ENCODE assay signal across 11 cellular contexts in the genomic region with DNA sequence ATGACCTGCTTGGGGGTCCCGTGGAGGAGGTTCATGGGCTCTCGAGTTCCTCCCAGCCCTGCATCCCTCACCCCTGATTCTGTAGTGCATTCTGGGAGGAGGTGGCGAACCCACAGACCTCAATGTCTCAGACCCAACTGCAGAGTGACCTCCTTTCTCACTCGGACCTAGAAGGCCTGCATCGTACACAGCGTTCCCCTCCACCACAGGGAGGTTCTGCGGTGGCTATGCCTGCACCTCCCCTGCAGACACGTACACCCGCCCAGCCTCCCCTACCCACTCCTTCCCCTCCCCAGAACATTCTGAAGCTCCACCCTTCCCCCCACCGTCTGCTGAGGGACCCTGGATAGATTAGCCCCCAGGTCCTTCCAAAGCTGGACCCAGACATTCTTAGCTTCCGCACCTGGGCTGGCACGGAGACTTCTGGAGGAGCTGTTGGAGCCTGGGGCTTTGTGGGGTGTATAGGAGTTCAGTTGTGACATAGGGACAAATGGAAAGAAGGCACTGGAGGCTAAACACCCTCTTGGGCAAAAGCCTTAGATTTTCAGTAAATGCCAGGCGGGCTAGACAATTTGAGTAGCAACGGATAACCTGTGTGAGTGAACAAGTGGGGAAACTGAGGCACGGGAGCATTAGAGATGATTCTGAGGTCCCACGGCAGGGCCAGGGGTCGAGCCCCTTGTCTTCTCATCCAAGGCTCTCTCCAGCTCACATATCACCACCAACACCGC. TPM values are rescaled to one million over a fixed set of nuclear protein-coding genes. Genes with fewer than 3 reads are reported as not detected.
A peak's percentile ranks its signal among the peaks of the same experiment; 100 is the strongest.
DNase-seq lines count a peak whose midpoint lies in the region; TF ChIP-seq lines count a peak whose summit lies in the region.
"Had no signal": no experiment of that assay in that cellular context is flagged by ENCODE, and none has a peak within 500 bp of the region (broad histone marks: within the 10 kb centered on the region; RNA-seq: fewer than 3 reads in every experiment).

No MANE protein-coding gene starts in this region.

- H3K27me3 Mint-ChIP-seq in endodermal cell (ENCODE audit: insufficient read depth): no peaks in the 10 kb centered on the region
- H3K27me3 Mint-ChIP-seq in progenitor cell of endocrine pancreas: no peaks in the 10 kb centered on the region

- H3K4me2 ChIP-seq in GM23248 (ENCODE audit: unreplicated experiment): peak overlapping the region; percentile 65

- 38 to 39% methylated on average over 12 to 18 of the region's 18 CpGs for WGBS in GM23248 (ENCODE audit: low coverage in 1 of 2, low lambda C conversion rate in 2 of 2, missing lambda C conversion rate in 2 of 2), 2 experiments
- 70 to 85% methylated on average over 15 to 18 of the region's 18 CpGs for WGBS in endodermal cell (ENCODE audit: insufficient coverage in 1 of 2, insufficient read length in 1 of 2), 2 experiments

- H3K4me1 ChIP-seq in GM23248 (ENCODE audit: insufficient read depth): no peaks in the 10 kb centered on the region
- no peaks in the 10 kb centered on the region for H3K4me1 ChIP-seq in SJSA1 (replicated peaks)
- no peaks in the 10 kb centered on the region for H3K4me1 ChIP-seq in endodermal cell (ENCODE audit: control insufficient read depth, insufficient read depth, low read length)

- in situ Hi-C loops in GM23248 (cut with MboI): no loop called here

- no peak overlapping the region for H3K27ac Mint-ChIP-seq in endodermal cell
- H3K27ac Mint-ChIP-seq in progenitor cell of endocrine pancreas: no peak overlapping the region

- H3K9ac ChIP-seq in GM23248: no peak overlapping the region
- H3K9ac ChIP-seq in endodermal cell (ENCODE audit: extremely low read depth, low read length, poor library complexity, severe bottlenecking): no peak overlapping the region

- no peaks in the 10 kb centered on the region for H3K79me2 ChIP-seq in GM23248 (ENCODE audit: insufficient read depth)

- peaks cover 9% of the 10 kb centered on the region for H3K36me3 Mint-ChIP-seq in endodermal cell (ENCODE audit: low read depth)
- peaks cover 1% of the 10 kb centered on the region for H3K36me3 Mint-ChIP-seq in progenitor cell of endocrine pancreas (ENCODE audit: insufficient read depth)

- TF ChIP-seq CTCF in endodermal cell (conservative IDR thresholded peaks at IDR 0.05): no peak
- no peak for TF ChIP-seq CTCF in progenitor cell of endocrine pancreas (IDR thresholded peaks at IDR 0.05; ENCODE audit: unreplicated experiment)

- H3K9me3 ChIP-seq in GM23248 (ENCODE audit: low read depth) (no peaks in the 10 kb centered on the region), SJSA1 (replicated peaks) (no peaks in the 10 kb centered on the region), endodermal cell (ENCODE audit: control insufficient read depth, low read length) (no peaks in the 10 kb centered on the region)

- H4K20me1 ChIP-seq in GM23248 (ENCODE audit: insufficient read depth): no peaks in the 10 kb centered on the region

- H3K36me3 ChIP-seq in GM23248 (ENCODE audit: low read depth) (no peaks in the 10 kb centered on the region), SJSA1 (no peaks in the 10 kb centered on the region), endodermal cell (ENCODE audit: control insufficient read depth, insufficient read depth, low read length) (no peaks in the 10 kb centered on the region)

- H3K27me3 ChIP-seq in GM23248 (replicated peaks; ENCODE audit: insufficient read depth): no peaks in the 10 kb centered on the region
- no peaks in the 10 kb centered on the region for H3K27me3 ChIP-seq in SJSA1 (replicated peaks)
- no peaks in the 10 kb centered on the region for H3K27me3 ChIP-seq in endodermal cell (ENCODE audit: control insufficient read depth, insufficient read depth, low read length, poor library complexity, severe bottlenecking)

- H3K4me1 Mint-ChIP-seq in endodermal cell (peaks cover 6% of the 10 kb centered on the region), progenitor cell of endocrine pancreas (ENCODE audit: low read depth) (peaks cover 2% of the 10 kb centered on the region)

- H2AFZ ChIP-seq in GM23248: peak overlapping the region; percentile 65

- no peaks in the 10 kb centered on the region for H3K9me2 ChIP-seq in GM23248 (ENCODE audit: insufficient read depth)

- no peaks in the 10 kb centered on the region for H3F3A ChIP-seq in GM23248 (ENCODE audit: insufficient read depth)

- no peak overlapping the region for H3K27ac ChIP-seq in GM23248
- H3K27ac ChIP-seq in SJSA1: no peak overlapping the region
- H3K27ac ChIP-seq in endodermal cell (ENCODE audit: low read depth, low read length): no peak overlapping the region

- H3K9me3 Mint-ChIP-seq in endodermal cell: no peaks in the 10 kb centered on the region
- H3K9me3 Mint-ChIP-seq in progenitor cell of endocrine pancreas (ENCODE audit: low read depth): no peaks in the 10 kb centered on the region

- H3K4me3 Mint-ChIP-seq in endodermal cell (peak overlapping the region; percentile 51), progenitor cell of endocrine pancreas (ENCODE audit: low read depth) (peak overlapping the region; percentile 56)

- H3K4me3 ChIP-seq in GM23248 (peak overlapping the region; percentile 53), SJSA1 (peak overlapping the region; percentile 28), endodermal cell (ENCODE audit: low read length) (no peak overlapping the region)

- DNase-seq in GM23248: no peak
- no peak for DNase-seq in SJSA1 (ENCODE audit: low read depth in 1 of 2, low spot score in 2 of 2)
- DNase-seq in endodermal cell: no peak
- no peak for DNase-seq in progenitor cell of endocrine pancreas (ENCODE audit: low spot score, unreplicated experiment)
- no peak for DNase-seq in MV-4-11 (lab: John Stamatoyannopoulos, UW)
- DNase-seq in COLO668 (lab: John Stamatoyannopoulos, UW; ENCODE audit: unreplicated experiment): no peak
- DNase-seq in NCI-H2081 treated with DMSO at 0.1 percent for 48 hours (lab: John Stamatoyannopoulos, UW): no peak
- DNase-seq in mesenteric fat pad (ENCODE audit: low spot score): no peak
- DNase-seq: GF-D8 had no signal

RNA-seq across cellular contexts. Expression of a gene that starts 0.5 kb away (rescaled TPM):
- total RNA-seq in GM23248 (2014; rRNA removed; shearing (Covaris generic)): 5.8 and 16.2 TPM in 2 replicates
- 5.8 TPM in 2 replicates for polyA plus RNA-seq in GM23248 (2016; fragmentation: Nextera tagmentation; extraction: Ambion mirVana)
- total RNA-seq in SJSA1 (2014; rRNA removed; shearing (Covaris generic)): 4.5 and 6.9 TPM in 2 replicates
- total RNA-seq in endodermal cell (10 to 100 TPM; 33.3 to 37.9 TPM), progenitor cell of endocrine pancreas (22.2 and 25.1 TPM in 2 replicates), mesenteric fat pad (not detected)
- 66.1 TPM for polyA plus RNA-seq in endodermal cell (2013, experiment 1 of 2)
- 53.5 TPM for polyA plus RNA-seq in endodermal cell (2013, experiment 2 of 2)

RNA-seq across cellular contexts. Expression of a gene that starts 1.8 kb away (rescaled TPM):
- total RNA-seq in GM23248 (2014; rRNA removed; shearing (Covaris generic)): not detected in 2 replicates
- polyA plus RNA-seq in GM23248 (2016; fragmentation: Nextera tagmentation; extraction: Ambion mirVana): not detected in 2 replicates
- not detected in 2 replicates for total RNA-seq in SJSA1 (2014; rRNA removed; shearing (Covaris generic))
- total RNA-seq in endodermal cell (under 1 TPM; 0.58 to 0.70 TPM), progenitor cell of endocrine pancreas (not detected in 2 replicates), mesenteric fat pad (0.45 TPM)
- polyA plus RNA-seq in endodermal cell (2013, experiment 1 of 2): 0.93 TPM
- polyA plus RNA-seq in endodermal cell (2013, experiment 2 of 2): 0.87 TPM
- total RNA-seq: RPMI7951 had no signal

RNA-seq across cellular contexts. Expression of a gene that starts 24.9 kb away (rescaled TPM):
- total RNA-seq in GM23248 (2014; rRNA removed; shearing (Covaris generic)): not detected in 2 replicates
- polyA plus RNA-seq in GM23248 (2016; fragmentation: Nextera tagmentation; extraction: Ambion mirVana): not detected in 2 replicates
- not detected in 2 replicates for total RNA-seq in SJSA1 (2014; rRNA removed; shearing (Covaris generic))
- total RNA-seq in endodermal cell: 1 to 10 TPM; 2.8 to 6.6 TPM
- polyA plus RNA-seq in endodermal cell (2013, experiment 1 of 2): 10.1 TPM
- 9.9 TPM for polyA plus RNA-seq in endodermal cell (2013, experiment 2 of 2)
- total RNA-seq in progenitor cell of endocrine pancreas: 0.74 and 0.82 TPM in 2 replicates
- not detected for total RNA-seq in mesenteric fat pad
- total RNA-seq: activated CD8-positive, alpha-beta memory T cell treated with anti-CD3 and anti-CD28 coated beads for 36 hours had no signal

RNA-seq across cellular contexts. Expression of a gene that starts 34.7 kb away (rescaled TPM):
- total RNA-seq in GM23248 (2014; rRNA removed; shearing (Covaris generic)): 1.8 and 6.4 TPM in 2 replicates
- 1.7 TPM in 2 replicates for polyA plus RNA-seq in GM23248 (2016; fragmentation: Nextera tagmentation; extraction: Ambion mirVana)
- total RNA-seq in SJSA1 (2014; rRNA removed; shearing (Covaris generic)): 1.9 and 3.1 TPM in 2 replicates
- total RNA-seq in endodermal cell (10 to 100 TPM; 12.7 to 13.3 TPM), progenitor cell of endocrine pancreas (35.6 and 41.0 TPM in 2 replicates), mesenteric fat pad (3.0 TPM)
- polyA plus RNA-seq in endodermal cell (2013, experiment 1 of 2): 10.3 TPM
- 9.6 TPM for polyA plus RNA-seq in endodermal cell (2013, experiment 2 of 2)

RNA-seq across cellular contexts. Expression of a gene that starts 39.4 kb away (rescaled TPM):
- total RNA-seq in GM23248 (2014; rRNA removed; shearing (Covaris generic)): 3.0 and 6.2 TPM in 2 replicates
- 5.0 and 8.4 TPM in 2 replicates for polyA plus RNA-seq in GM23248 (2016; fragmentation: Nextera tagmentation; extraction: Ambion mirVana)
- total RNA-seq in SJSA1 (2014; rRNA removed; shearing (Covaris generic)): 4.6 and 6.5 TPM in 2 replicates
- total RNA-seq in endodermal cell (10 to 100 TPM; 51.5 to 55.9 TPM), progenitor cell of endocrine pancreas (62.2 and 64.2 TPM in 2 replicates), mesenteric fat pad (14.4 TPM)
- 32.8 TPM for polyA plus RNA-seq in endodermal cell (2013, experiment 1 of 2)
- 30.6 TPM for polyA plus RNA-seq in endodermal cell (2013, experiment 2 of 2)
